1 cellular context compared by ENCODE assay signal in the genomic region with DNA sequence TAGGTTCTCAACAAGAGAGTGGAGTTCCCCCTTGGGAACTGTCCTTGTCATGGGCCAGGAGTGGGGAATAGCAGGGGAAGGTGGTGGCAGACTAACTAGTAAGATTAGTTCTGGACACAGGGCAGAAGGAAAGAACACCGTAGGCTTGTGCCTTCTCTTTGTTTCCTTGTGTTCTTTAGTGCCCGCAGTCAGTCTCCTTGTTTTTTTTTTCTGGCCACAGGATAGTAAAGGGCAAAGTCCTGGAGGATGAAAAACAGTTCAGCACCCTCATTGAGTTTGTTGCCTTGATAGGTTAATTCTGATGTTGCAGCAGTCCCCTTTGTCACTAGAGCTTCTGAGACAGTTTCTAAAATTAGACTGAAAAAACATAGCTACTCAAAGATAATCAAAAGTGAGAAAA.
A peak's percentile ranks its signal among the peaks of the same experiment; 100 is the strongest.
TF ChIP-seq lines count a peak whose summit lies in the region.

No MANE protein-coding gene starts in this region.

TF ChIP-seq in HepG2, 621 proteins besides CTCF, POLR2A, EP300 and RAD21 (continued from another document):
- TF ChIP-seq, protein P1, sequence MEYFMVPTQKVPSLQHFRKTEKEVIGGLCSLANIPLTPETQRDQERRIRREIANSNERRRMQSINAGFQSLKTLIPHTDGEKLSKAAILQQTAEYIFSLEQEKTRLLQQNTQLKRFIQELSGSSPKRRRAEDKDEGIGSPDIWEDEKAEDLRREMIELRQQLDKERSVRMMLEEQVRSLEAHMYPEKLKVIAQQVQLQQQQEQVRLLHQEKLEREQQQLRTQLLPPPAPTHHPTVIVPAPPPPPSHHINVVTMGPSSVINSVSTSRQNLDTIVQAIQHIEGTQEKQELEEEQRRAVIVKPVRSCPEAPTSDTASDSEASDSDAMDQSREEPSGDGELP (IDR thresholded peaks at IDR 0.05; ENCODE audit: borderline replicate concordance, low read depth): no peak
- TF ChIP-seq MIXL1 (CRISPR knock-in tag; IDR thresholded peaks at IDR 0.05) (0 out of 2 replicates have a peak, but pooled peaks have one; percentile 36), KDM4B (CRISPR knock-in tag; IDR thresholded peaks at IDR 0.05) (no peak), TSC22D2 (CRISPR knock-in tag; IDR thresholded peaks at IDR 0.05; ENCODE audit: borderline replicate concordance) (no peak), ZBTB38 (CRISPR knock-in tag; IDR thresholded peaks at IDR 0.05) (no peak), PAF1 (CRISPR knock-in tag; IDR thresholded peaks at IDR 0.05) (no peak), ZNF781 (CRISPR knock-in tag; IDR thresholded peaks at IDR 0.05; ENCODE audit: borderline replicate concordance, not compliant biosample characterization) (no peak), TP53 (CRISPR knock-in tag; conservative IDR thresholded peaks at IDR 0.05) (no peak), ZBTB49 (CRISPR knock-in tag; IDR thresholded peaks at IDR 0.05; ENCODE audit: borderline replicate concordance) (no peak), ZNF850 (CRISPR knock-in tag; conservative IDR thresholded peaks at IDR 0.05) (no peak), ZNF343 (CRISPR knock-in tag; IDR thresholded peaks at IDR 0.05) (no peak), SMARCC2 (IDR thresholded peaks at IDR 0.05) (no peak), NCOA1 (CRISPR knock-in tag; IDR thresholded peaks at IDR 0.05) (no peak), RNF2 (conservative IDR thresholded peaks at IDR 0.05; ENCODE audit: low read depth) (no peak), SOX6 (IDR thresholded peaks at IDR 0.05) (no peak), SOX6 (CRISPR knock-in tag; IDR thresholded peaks at IDR 0.05) (peak; percentile 35; the same call in 1 of the 2 replicates), ZNF816 (CRISPR knock-in tag; IDR thresholded peaks at IDR 0.05; ENCODE audit: borderline replicate concordance) (no peak), CSRNP2 (CRISPR knock-in tag; conservative IDR thresholded peaks at IDR 0.05; ENCODE audit: low read depth) (no peak), ZNF557 (CRISPR knock-in tag; IDR thresholded peaks at IDR 0.05) (no peak), ZNF550 (CRISPR knock-in tag; IDR thresholded peaks at IDR 0.05; ENCODE audit: borderline replicate concordance) (no peak), DR1 (CRISPR knock-in tag; IDR thresholded peaks at IDR 0.05) (no peak), KLF9 (CRISPR knock-in tag; IDR thresholded peaks at IDR 0.05; ENCODE audit: low read depth) (no peak), HHEX (CRISPR knock-in tag; IDR thresholded peaks at IDR 0.05) (no peak), HNF4A (CRISPR knock-in tag; IDR thresholded peaks at IDR 0.05) (peak; percentile 80), RFX1 (IDR thresholded peaks at IDR 0.05) (no peak), AKAP8 (CRISPR knock-in tag; IDR thresholded peaks at IDR 0.05) (no peak), CHD4 (IDR thresholded peaks at IDR 0.05; ENCODE audit: borderline replicate concordance, low read length) (no peak), ZFP90 (CRISPR knock-in tag; IDR thresholded peaks at IDR 0.05; ENCODE audit: borderline replicate concordance) (no peak), TAF1 (CRISPR knock-in tag; IDR thresholded peaks at IDR 0.05) (no peak), ZNF510 (CRISPR knock-in tag; IDR thresholded peaks at IDR 0.05; ENCODE audit: low read depth) (no peak)
- TF ChIP-seq, protein P2, sequence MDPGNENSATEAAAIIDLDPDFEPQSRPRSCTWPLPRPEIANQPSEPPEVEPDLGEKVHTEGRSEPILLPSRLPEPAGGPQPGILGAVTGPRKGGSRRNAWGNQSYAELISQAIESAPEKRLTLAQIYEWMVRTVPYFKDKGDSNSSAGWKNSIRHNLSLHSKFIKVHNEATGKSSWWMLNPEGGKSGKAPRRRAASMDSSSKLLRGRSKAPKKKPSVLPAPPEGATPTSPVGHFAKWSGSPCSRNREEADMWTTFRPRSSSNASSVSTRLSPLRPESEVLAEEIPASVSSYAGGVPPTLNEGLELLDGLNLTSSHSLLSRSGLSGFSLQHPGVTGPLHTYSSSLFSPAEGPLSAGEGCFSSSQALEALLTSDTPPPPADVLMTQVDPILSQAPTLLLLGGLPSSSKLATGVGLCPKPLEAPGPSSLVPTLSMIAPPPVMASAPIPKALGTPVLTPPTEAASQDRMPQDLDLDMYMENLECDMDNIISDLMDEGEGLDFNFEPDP (CRISPR knock-in tag; conservative IDR thresholded peaks at IDR 0.05): no peak
- TF ChIP-seq, protein P3, sequence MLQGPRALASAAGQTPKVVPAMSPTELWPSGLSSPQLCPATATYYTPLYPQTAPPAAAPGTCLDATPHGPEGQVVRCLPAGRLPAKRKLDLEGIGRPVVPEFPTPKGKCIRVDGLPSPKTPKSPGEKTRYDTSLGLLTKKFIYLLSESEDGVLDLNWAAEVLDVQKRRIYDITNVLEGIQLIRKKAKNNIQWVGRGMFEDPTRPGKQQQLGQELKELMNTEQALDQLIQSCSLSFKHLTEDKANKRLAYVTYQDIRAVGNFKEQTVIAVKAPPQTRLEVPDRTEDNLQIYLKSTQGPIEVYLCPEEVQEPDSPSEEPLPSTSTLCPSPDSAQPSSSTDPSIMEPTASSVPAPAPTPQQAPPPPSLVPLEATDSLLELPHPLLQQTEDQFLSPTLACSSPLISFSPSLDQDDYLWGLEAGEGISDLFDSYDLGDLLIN (CRISPR knock-in tag; IDR thresholded peaks at IDR 0.05; ENCODE audit: borderline replicate concordance): no peak
- TF ChIP-seq, protein P4, sequence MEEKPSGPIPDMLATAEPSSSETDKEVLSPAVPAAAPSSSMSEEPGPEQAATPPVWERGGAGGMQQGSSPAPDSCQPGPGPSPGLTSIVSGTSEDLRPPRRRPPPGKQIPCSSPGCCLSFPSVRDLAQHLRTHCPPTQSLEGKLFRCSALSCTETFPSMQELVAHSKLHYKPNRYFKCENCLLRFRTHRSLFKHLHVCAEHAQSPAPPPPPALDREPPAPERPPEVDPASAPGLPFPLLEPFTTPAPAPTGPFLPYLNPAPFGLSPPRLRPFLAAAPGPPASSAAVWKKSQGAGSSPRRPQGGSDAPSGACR (CRISPR knock-in tag; IDR thresholded peaks at IDR 0.05): no peak
- TF ChIP-seq, protein P5, sequence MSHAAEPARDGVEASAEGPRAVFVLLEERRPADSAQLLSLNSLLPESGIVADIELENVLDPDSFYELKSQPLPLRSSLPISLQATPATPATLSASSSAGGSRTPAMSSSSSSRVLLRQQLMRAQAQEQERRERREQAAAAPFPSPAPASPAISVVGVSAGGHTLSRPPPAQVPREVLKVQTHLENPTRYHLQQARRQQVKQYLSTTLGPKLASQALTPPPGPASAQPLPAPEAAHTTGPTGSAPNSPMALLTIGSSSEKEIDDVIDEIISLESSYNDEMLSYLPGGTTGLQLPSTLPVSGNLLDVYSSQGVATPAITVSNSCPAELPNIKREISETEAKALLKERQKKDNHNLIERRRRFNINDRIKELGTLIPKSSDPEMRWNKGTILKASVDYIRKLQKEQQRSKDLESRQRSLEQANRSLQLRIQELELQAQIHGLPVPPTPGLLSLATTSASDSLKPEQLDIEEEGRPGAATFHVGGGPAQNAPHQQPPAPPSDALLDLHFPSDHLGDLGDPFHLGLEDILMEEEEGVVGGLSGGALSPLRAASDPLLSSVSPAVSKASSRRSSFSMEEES (CRISPR knock-in tag; IDR thresholded peaks at IDR 0.05): no peak
- TF ChIP-seq, protein P6, sequence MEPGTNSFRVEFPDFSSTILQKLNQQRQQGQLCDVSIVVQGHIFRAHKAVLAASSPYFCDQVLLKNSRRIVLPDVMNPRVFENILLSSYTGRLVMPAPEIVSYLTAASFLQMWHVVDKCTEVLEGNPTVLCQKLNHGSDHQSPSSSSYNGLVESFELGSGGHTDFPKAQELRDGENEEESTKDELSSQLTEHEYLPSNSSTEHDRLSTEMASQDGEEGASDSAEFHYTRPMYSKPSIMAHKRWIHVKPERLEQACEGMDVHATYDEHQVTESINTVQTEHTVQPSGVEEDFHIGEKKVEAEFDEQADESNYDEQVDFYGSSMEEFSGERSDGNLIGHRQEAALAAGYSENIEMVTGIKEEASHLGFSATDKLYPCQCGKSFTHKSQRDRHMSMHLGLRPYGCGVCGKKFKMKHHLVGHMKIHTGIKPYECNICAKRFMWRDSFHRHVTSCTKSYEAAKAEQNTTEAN (CRISPR knock-in tag; conservative IDR thresholded peaks at IDR 0.05): no peak
